Comparison of ENCODE assay signal across 21 cellular contexts in genomic region chr2:70517804-70518203, GRCh38. TPM values are rescaled to one million over a fixed set of nuclear protein-coding genes. Genes with fewer than 3 reads are reported as not detected.
"Had no signal": no experiment of that assay in that cellular context is flagged by ENCODE, and none has a peak within 500 bp of the region (broad histone marks: within the 10 kb centered on the region; RNA-seq: fewer than 3 reads in every experiment).

No MANE protein-coding gene starts in this region.

- H3K4me2 ChIP-seq: smooth muscle cell had no signal

- FAIRE-seq: endometrium, kidney had no signal

- H3K4me3 ChIP-seq: coronary artery, dorsolateral prefrontal cortex, esophagus muscularis mucosa, gastroesophageal sphincter, left ventricle myocardium inferior, lower lobe of right lung, ovary, right atrium auricular region, smooth muscle cell had no signal

- H3K9me3 ChIP-seq: esophagus muscularis mucosa, gastroesophageal sphincter, left ventricle myocardium inferior, lower lobe of right lung, ovary, right atrium auricular region had no signal

- H3K27ac Mint-ChIP-seq: memory B cell, mesothelial cell of epicardium, nephron progenitor cell had no signal

- H3K36me3 Mint-ChIP-seq: memory B cell, mesothelial cell of epicardium had no signal

- H3K4me3 Mint-ChIP-seq: memory B cell, mesothelial cell of epicardium, nephron progenitor cell had no signal

- DNase-seq: dorsolateral prefrontal cortex; effector CD8-positive, alpha-beta T cell; glutamatergic neuron; kidney; left cardiac atrium; left ventricle myocardium inferior; lower lobe of right lung; nephron progenitor cell; ovary; stimulated activated CD4-positive, alpha-beta T cell treated with anti-CD3 and anti-CD28 coated beads, Interleukin-2, amount 100 ng/mL, for 48 hours; stimulated activated naive CD4-positive, alpha-beta T cell treated with Interleukin-2 at 50 U/mL for 16 hours; trophoblast cell had no signal

- H3K9me3 Mint-ChIP-seq: memory B cell, mesothelial cell of epicardium, nephron progenitor cell had no signal

- H3K27me3 ChIP-seq: dorsolateral prefrontal cortex, ovary, right atrium auricular region had no signal

- H3K36me3 ChIP-seq: esophagus muscularis mucosa, gastroesophageal sphincter, left ventricle myocardium inferior, lower lobe of right lung, ovary, right atrium auricular region had no signal

- H3K4me1 ChIP-seq: esophagus muscularis mucosa, gastroesophageal sphincter, left ventricle myocardium inferior, right atrium auricular region had no signal

- H3K27ac ChIP-seq: coronary artery, esophagus muscularis mucosa, gastroesophageal sphincter, left ventricle myocardium inferior, lower lobe of right lung, ovary, right atrium auricular region had no signal

RNA-seq across cellular contexts. Expression of gene TGFA, which starts 35.8 kb away (rescaled TPM):
- total RNA-seq: fibroblast of villous mesenchyme had no signal
